In the genomic region with DNA sequence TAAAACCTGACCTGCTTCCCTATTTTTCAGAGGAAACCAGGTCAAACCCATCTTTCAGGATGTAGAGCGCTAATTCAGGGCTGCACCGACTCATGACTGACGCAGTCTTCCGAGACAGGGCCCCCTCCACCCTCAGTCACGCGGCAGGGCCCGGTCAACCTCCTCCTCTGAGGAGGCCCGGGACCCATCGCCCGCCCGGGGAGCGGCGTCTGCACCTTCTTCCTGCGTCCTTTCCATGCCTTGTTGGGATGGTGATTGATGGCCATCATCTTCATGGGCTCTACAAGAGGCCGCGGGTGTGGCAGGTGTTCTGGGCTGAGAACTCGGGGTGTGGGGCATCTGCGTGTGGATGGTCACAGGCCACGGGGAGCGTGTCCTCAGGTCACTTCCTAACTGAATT, we compare ENCODE assay signal across 16 cellular contexts. TPM values are rescaled to one million over a fixed set of nuclear protein-coding genes. Genes with fewer than 3 reads are reported as not detected.
DNase-seq lines count a peak whose midpoint lies in the region; ATAC-seq and TF ChIP-seq lines count a peak whose summit lies in the region.
"Had no signal": no experiment of that assay in that cellular context is flagged by ENCODE, and none has a peak within 500 bp of the region (broad histone marks: within the 10 kb centered on the region; RNA-seq: fewer than 3 reads in every experiment).

No MANE protein-coding gene starts in this region.

- 0 out of 2 replicates have a peak, but pooled peaks cover 6% of the 10 kb centered on the region for H4K20me1 ChIP-seq in PC-9 (ENCODE audit: insufficient read depth)

- WGBS in spleen, 5 donors = 94 to 98% (median 96%) methylated on average over 18 to 20 of the region's 20 CpGs

- TF ChIP-seq CTCF in lower lobe of right lung (IDR thresholded peaks at IDR 0.05) (no peak), spleen (IDR thresholded peaks at IDR 0.05 in 8 of 11, conservative IDR thresholded peaks at IDR 0.05 in 3 of 11) (no peak), PC-9 (conservative IDR thresholded peaks at IDR 0.05) (no peak)

- no peaks in the 10 kb centered on the region for H3K4me1 ChIP-seq in lower lobe of right lung
- no peaks in the 10 kb centered on the region for H3K4me1 ChIP-seq in spleen
- no peaks in the 10 kb centered on the region for H3K4me1 ChIP-seq in PC-9 (replicated peaks; ENCODE audit: insufficient read depth)
- H3K4me1 ChIP-seq: A549, Caco-2 had no signal

- ATAC-seq in Right ventricle myocardium superior (ENCODE audit: poor library complexity) (no peak), Right ventricle myocardium inferior (no peak), lower lobe of right lung (no peak), HG02870 (IDR thresholded peaks at IDR 0.05; ENCODE audit: unreplicated experiment) (no peak), HG03196 (IDR thresholded peaks at IDR 0.05; ENCODE audit: unreplicated experiment) (no peak)
- ATAC-seq: A549 had no signal

- peaks cover 10% of the 10 kb centered on the region for H3F3A ChIP-seq in PC-9 (ENCODE audit: insufficient read depth, low read depth)

- no peaks in the 10 kb centered on the region for H3K79me2 ChIP-seq in PC-9 (ENCODE audit: low read depth)

- POLR2A ChIA-PET in PC-9 (lab: Charles Lee; ENCODE audit: unreplicated experiment) = no interaction called here

- no peaks in the 10 kb centered on the region for H3K9me2 ChIP-seq in PC-9 (ENCODE audit: insufficient read depth)

- H3K4me2 ChIP-seq in PC-9 = no peak overlapping the region
- H3K4me2 ChIP-seq: A549 had no signal

- H3K27me3 ChIP-seq in lower lobe of right lung (ENCODE audit: low read depth) = no peaks in the 10 kb centered on the region
- H3K27me3 ChIP-seq in spleen (replicated peaks in 1 of 7) = no peaks in the 10 kb centered on the region
- no peaks in the 10 kb centered on the region for H3K27me3 ChIP-seq in PC-9 (ENCODE audit: insufficient read depth, low read depth)

- DNase-seq in Right ventricle myocardium superior (peak; percentile 17), Right ventricle myocardium inferior (ENCODE audit: missing footprints) (no peak), iPS-NIHi7 (ENCODE audit: extremely low spot score) (peak; percentile 7), lower lobe of right lung (peak; percentile 30), spleen (peak; percentile 67), PC-9 (no peak)
- DNase-seq: AML-193; Caco-2; CD4-positive, alpha-beta T cell; GOT3 had no signal

- H3K9me3 ChIP-seq in lower lobe of right lung (no peaks in the 10 kb centered on the region), spleen (no peaks in the 10 kb centered on the region), PC-9 (ENCODE audit: insufficient read depth, low read depth) (no peaks in the 10 kb centered on the region)
- H3K9me3 ChIP-seq: A549, Caco-2 had no signal

- no peak overlapping the region for H3K4me3 ChIP-seq in lower lobe of right lung
- H3K4me3 ChIP-seq in spleen = no peak overlapping the region
- H3K4me3 ChIP-seq in PC-9 = no peak overlapping the region
- H3K4me3 ChIP-seq: A549 had no signal

- intact Hi-C loops in Right ventricle myocardium superior (cut with DNase I) = no loop called here
- intact Hi-C loops in Right ventricle myocardium inferior (cut with DNase I) = no loop called here
- intact Hi-C loops in lower lobe of right lung (cut with DNase I) = no loop called here
- intact Hi-C loops in spleen (cut with DNase I; ENCODE audit: low total_unique reads) = no loop called here
- intact Hi-C loops in PC-9 (cut with micrococcal nuclease; ENCODE audit: unreplicated experiment) = no loop called here

- H3K27ac ChIP-seq in lower lobe of right lung (no peak overlapping the region), spleen (no peak overlapping the region), PC-9 (no peak overlapping the region)
- H3K27ac ChIP-seq: 22Rv1, A549, C4-2B had no signal

- CTCF ChIA-PET in PC-9 (lab: Charles Lee) = interaction anchor here (0.6 kb wide), 1 partner anchor 181 kb away, joined by 15 read pairs; no protein-coding TSS in a partner anchor

- no peaks in the 10 kb centered on the region for H3K36me3 ChIP-seq in lower lobe of right lung
- peaks cover 0 to 2% (median 0%) of the 10 kb centered on the region in 6 donors for H3K36me3 ChIP-seq in spleen
- H3K36me3 ChIP-seq in PC-9 (ENCODE audit: low read depth) = no peaks in the 10 kb centered on the region

- H2AFZ ChIP-seq in PC-9 = no peak overlapping the region

- TF ChIP-seq POLR2A in spleen (IDR thresholded peaks at IDR 0.05) = no peak

- BruUV-seq in PC-9 (replicated peaks; lab: Mats Ljungman, UMichigan) = no TSS peak

RNA-seq across cellular contexts. Expression of gene GRTP1, which starts 26.0 kb away (rescaled TPM):
- total RNA-seq in Right ventricle myocardium superior = 1.1 TPM
- 1.5 TPM for total RNA-seq in Right ventricle myocardium inferior
- total RNA-seq in lower lobe of right lung = 4.2 TPM
- 10 to 100 TPM in 1 of 7 donors, 1 to 10 TPM in 6; 4.0 to 10.5 (median 6.1) TPM for total RNA-seq in spleen
- 1 to 10 TPM; 2.0 to 5.5 (median 2.3) TPM for polyA plus RNA-seq in spleen
- total RNA-seq in PC-9 (2021) = 22.2 and 22.9 TPM in 2 replicates
- polyA plus RNA-seq: IgD-negative memory B cell had no signal

RNA-seq across cellular contexts. Expression of gene LAMP1, which starts 40.9 kb away (rescaled TPM):
- 89.6 TPM for total RNA-seq in Right ventricle myocardium superior
- 104 TPM for total RNA-seq in Right ventricle myocardium inferior
- 353 TPM for total RNA-seq in lower lobe of right lung
- 100 to 1,000 TPM; 114 to 210 (median 154) TPM for total RNA-seq in spleen
- 10 to 100 TPM; 27.0 to 64.5 (median 41.7) TPM for polyA plus RNA-seq in spleen
- 186 and 263 TPM in 2 replicates for total RNA-seq in PC-9 (2021)

Comparison
In these comparisons a context has a peak if more than half of its experiments do, and no peak if none do; other contexts are left out.
1. DNase-seq: peak in Right ventricle myocardium superior (single experiment), iPS-NIHi7 (single experiment), lower lobe of right lung (single experiment) and spleen (single experiment); none in Right ventricle myocardium inferior (single experiment) and PC-9 (0 of 2).